In genomic region chr1:26287033-26287711, GRCh38 we compare ENCODE assay signal across 8 cellular contexts. TPM values are rescaled to one million over a fixed set of nuclear protein-coding genes. Genes with fewer than 3 reads are reported as not detected.
A peak's percentile ranks its signal among the peaks of the same experiment; 100 is the strongest.
DNase-seq lines count a peak whose midpoint lies in the region; ATAC-seq, FAIRE-seq and TF ChIP-seq lines count a peak whose summit lies in the region.

No MANE protein-coding gene starts in this region.

- FAIRE-seq in GM18507 (lab: Jason Lieb, UNC): peak; percentile 87

- in situ Hi-C loops in transverse colon (cut with MboI; ENCODE audit: low pct_ligation_motif_present in 1 of 4, low pct_unique_long_range_greater_than_20kb in 1 of 4, low sequenced_read_pairs in 3 of 4): no loop called here

- H3K4me3 ChIP-seq in heart right ventricle: no peak overlapping the region
- H3K4me3 ChIP-seq in transverse colon: no peak overlapping the region

- H3K9me3 ChIP-seq in heart right ventricle: no peaks in the 10 kb centered on the region
- H3K9me3 ChIP-seq in transverse colon: no peaks in the 10 kb centered on the region

- H3K27me3 ChIP-seq in heart right ventricle (no peaks in the 10 kb centered on the region), transverse colon (no peaks in the 10 kb centered on the region)

- ATAC-seq in HG03159 (IDR thresholded peaks at IDR 0.05; ENCODE audit: unreplicated experiment): peak; percentile 32
- peak in 7 of 8 donors; percentile 43 to 66 (median 47) for ATAC-seq in heart right ventricle
- ATAC-seq in HG02970 (IDR thresholded peaks at IDR 0.05; ENCODE audit: low FRiP score, unreplicated experiment): no peak
- ATAC-seq in GM18519 (IDR thresholded peaks at IDR 0.05; ENCODE audit: low FRiP score, unreplicated experiment): no peak

- no peak for TF ChIP-seq EP300 in transverse colon (IDR thresholded peaks at IDR 0.05; ENCODE audit: low read depth)

- no peak for DNase-seq in GM18507 (ENCODE audit: extremely low spot score, insufficient read length, low read depth)
- DNase-seq in activated CD4-positive, CD25-positive, alpha-beta regulatory T cell treated with anti-CD3 and anti-CD28 coated beads, Interleukin-2, amount 50 U/mL, for 72 hours: peak; percentile 61
- DNase-seq in heart right ventricle: peak in 1 of 2 donors; percentile 60
- DNase-seq in transverse colon: peak; percentile 70
- DNase-seq in NCI-H2107 (lab: John Stamatoyannopoulos, UW): no peak

- intact Hi-C loops in heart right ventricle (cut with DNase I): loop anchor here in 2 of 10 donors (2.0 to 5.0 kb wide), 2 partner anchors 16 to 35 kb away; no protein-coding TSS in a partner anchor
- intact Hi-C loops in transverse colon (cut with DNase I; ENCODE audit: low total_unique reads): no loop called here

- peaks cover 0 to 22% (median 0%) of the 10 kb centered on the region in 9 donors for H3K36me3 ChIP-seq in heart right ventricle
- no peaks in the 10 kb centered on the region for H3K36me3 ChIP-seq in transverse colon

- H3K4me1 ChIP-seq in heart right ventricle: peaks cover 3 to 100% (median 51%) of the 10 kb centered on the region in 9 donors
- H3K4me1 ChIP-seq in transverse colon: peaks cover 10 to 66% (median 34%) of the 10 kb centered on the region in 4 donors

- WGBS in heart right ventricle, 2 donors: 42 to 55% methylated on average over 8 of the region's 8 CpGs
- WGBS in transverse colon (ENCODE audit: low coverage in 1 of 2), 2 donors: 68 to 83% methylated on average over 5 to 8 of the region's 8 CpGs

- peak overlapping the region in 9 of 10 donors; percentile 33 to 98 (median 61) for H3K27ac ChIP-seq in heart right ventricle
- H3K27ac ChIP-seq in transverse colon: peak overlapping the region; percentile 65 to 98 (median 86)

- TF ChIP-seq CTCF in heart right ventricle (IDR thresholded peaks at IDR 0.05) (no peak), transverse colon (IDR thresholded peaks at IDR 0.05) (no peak)

- no peak for TF ChIP-seq POLR2A in transverse colon (IDR thresholded peaks at IDR 0.05)

RNA-seq across cellular contexts. Expression of gene SH3BGRL3, which starts 7.3 kb away (rescaled TPM):
- total RNA-seq in heart right ventricle (100 to 1,000 TPM in 1 of 10 donors, 10 to 100 TPM in 9; 18.4 to 116 (median 25.2) TPM), transverse colon (100 to 1,000 TPM; 134 to 314 (median 215) TPM)
- polyA plus RNA-seq in heart right ventricle: 100 to 1,000 TPM in 1 of 2 donors, 10 to 100 TPM in 1; 96.3 to 153 TPM

RNA-seq across cellular contexts. Expression of gene UBXN11, which starts 19.3 kb away (rescaled TPM):
- 10 to 100 TPM in 2 of 10 donors, 1 to 10 TPM in 8; 5.4 to 14.1 (median 7.1) TPM for total RNA-seq in heart right ventricle
- 10 to 100 TPM; 12.3 to 20.2 TPM for polyA plus RNA-seq in heart right ventricle
- total RNA-seq in transverse colon: 10 to 100 TPM in 2 of 4 donors, 1 to 10 TPM in 2; 4.9 to 17.9 (median 12.0) TPM

RNA-seq across cellular contexts. Expression of gene CD52, which starts 30.6 kb away (rescaled TPM):
- total RNA-seq in heart right ventricle: 10 to 100 TPM in 2 of 10 donors, 1 to 10 TPM in 8; 1.9 to 62.6 (median 5.1) TPM
- polyA plus RNA-seq in heart right ventricle: 10 to 100 TPM in 1 of 2 donors, 1 to 10 TPM in 1; 9.3 to 25.2 TPM
- 10 to 100 TPM in 2 of 4 donors, 1 to 10 TPM in 1, not detected in 1; 5.3 to 56.1 (median 21.1) TPM for total RNA-seq in transverse colon

RNA-seq across cellular contexts. Expression of gene CEP85, which starts 53.2 kb away (rescaled TPM):
- 10 to 100 TPM; 29.9 to 74.5 (median 53.8) TPM for total RNA-seq in heart right ventricle
- 10 to 100 TPM in 1 of 2 donors, 1 to 10 TPM in 1; 7.0 to 30.9 TPM for polyA plus RNA-seq in heart right ventricle
- 10 to 100 TPM in 3 of 4 donors, 1 to 10 TPM in 1; 8.6 to 73.8 (median 13.6) TPM for total RNA-seq in transverse colon

Comparison
In these comparisons a context has a peak if more than half of its experiments do, and no peak if none do; other contexts are left out.
1. DNase-seq: peak in activated CD4-positive, CD25-positive, alpha-beta regulatory T cell treated with anti-CD3 and anti-CD28 coated beads, Interleukin-2, amount 50 U/mL, for 72 hours (single experiment) and transverse colon (single experiment); none in GM18507 (single experiment) and NCI-H2107 (single experiment).
2. ATAC-seq: peak in HG03159 (single experiment) and heart right ventricle (7 of 8); none in HG02970 (single experiment) and GM18519 (single experiment).